Comparison of ENCODE assay signal across 20 cellular contexts in the genomic region with DNA sequence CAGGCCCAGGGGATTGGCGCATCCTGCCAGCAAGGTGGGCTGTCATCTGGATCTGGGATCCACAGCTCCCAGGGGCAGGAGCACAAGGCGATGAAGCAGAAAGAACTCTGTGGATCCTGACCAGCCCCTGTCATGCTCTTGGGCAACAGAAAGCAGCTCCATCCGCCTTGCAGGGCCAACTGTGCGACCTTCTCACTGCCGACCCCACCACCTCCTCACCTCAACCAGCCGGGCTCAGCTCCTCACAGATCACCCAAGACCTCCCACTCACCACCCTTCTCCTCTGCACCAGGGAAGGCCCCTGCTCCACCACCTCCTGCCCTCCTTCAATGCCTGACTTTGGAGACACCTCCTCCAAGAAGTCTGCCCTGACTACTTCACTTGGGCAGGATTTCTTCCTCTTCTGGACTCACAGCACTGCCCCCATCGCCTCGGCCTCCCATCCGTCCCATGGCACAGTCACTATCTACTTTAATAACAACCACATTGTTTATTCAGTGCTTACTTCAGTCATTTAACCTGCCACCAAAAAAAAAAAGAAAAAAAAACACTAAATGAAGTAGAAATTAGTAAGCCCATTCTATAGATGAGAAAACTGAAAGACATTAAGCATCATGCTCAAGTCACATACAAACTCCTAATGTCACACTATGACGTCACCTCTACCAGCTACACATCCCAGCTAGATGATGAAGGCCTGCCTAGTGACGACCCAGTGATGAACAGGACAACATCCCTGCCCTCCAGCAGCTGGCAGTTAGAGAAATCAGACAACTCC. TPM values are rescaled to one million over a fixed set of nuclear protein-coding genes. Genes with fewer than 3 reads are reported as not detected.
A peak's percentile ranks its signal among the peaks of the same experiment; 100 is the strongest.
DNase-seq lines count a peak whose midpoint lies in the region; ATAC-seq and TF ChIP-seq lines count a peak whose summit lies in the region.
"Had no signal": no experiment of that assay in that cellular context is flagged by ENCODE, and none has a peak within 500 bp of the region (broad histone marks: within the 10 kb centered on the region; RNA-seq: fewer than 3 reads in every experiment).

No MANE protein-coding gene starts in this region.

- CTCF ChIA-PET in WTC11 (lab: Charles Lee), result interaction anchor here (0.6 to 1.1 kb wide), 3 partner anchors 9 to 173 kb away, joined by 3 to 4 read pairs (median 3); no protein-coding TSS in a partner anchor
- CTCF ChIA-PET in naive thymus-derived CD4-positive, alpha-beta T cell (lab: Charles Lee), result interaction anchor here (0.5 to 5.7 kb wide), 4 partner anchors 8 to 243 kb away, joined by 3 to 99 read pairs (median 20); partner anchors contain the start of gene HAPLN3

- POLR2A ChIA-PET in activated naive CD8-positive, alpha-beta T cell treated with anti-CD3 and anti-CD28 coated beads, Interleukin-2, amount 10 ng/mL, durations not matched to agents 7 days and 5 days (lab: Charles Lee), result interaction anchor here (2.4 kb wide), 1 partner anchor 11 kb away, joined by 9 read pairs; the partner anchor contains the start of gene MFGE8
- POLR2A ChIA-PET in WTC11 (lab: Charles Lee), result interaction anchor here (2.1 kb wide), 1 partner anchor 92 kb away, joined by 4 read pairs; no protein-coding TSS in a partner anchor
- POLR2A ChIA-PET in naive thymus-derived CD4-positive, alpha-beta T cell (lab: Charles Lee), result interaction anchor here (0.7 to 3.7 kb wide), 5 partner anchors 8 to 278 kb away, joined by 3 to 41 read pairs (median 3); partner anchors contain the start of genes ABHD2 and HAPLN3

- H3K4me1 Mint-ChIP-seq in activated naive CD8-positive, alpha-beta T cell treated with anti-CD3 and anti-CD28 coated beads, Interleukin-2, amount 10 ng/mL, durations not matched to agents 7 days and 5 days, result peaks cover 31% of the 10 kb centered on the region
- H3K4me1 Mint-ChIP-seq in activated naive CD8-positive, alpha-beta T cell treated with anti-CD3 and anti-CD28 coated beads for 36 hours, result peaks cover 30% of the 10 kb centered on the region
- H3K4me1 Mint-ChIP-seq in WTC11 (peaks cover 67% of the 10 kb centered on the region), mesothelial cell of epicardium (peaks cover 12% of the 10 kb centered on the region)
- peaks cover 29 to 65% (median 54%) of the 10 kb centered on the region in 7 donors for H3K4me1 Mint-ChIP-seq in naive thymus-derived CD4-positive, alpha-beta T cell

- H3K9me3 Mint-ChIP-seq in activated naive CD8-positive, alpha-beta T cell treated with anti-CD3 and anti-CD28 coated beads, Interleukin-2, amount 10 ng/mL, durations not matched to agents 7 days and 5 days, result no peaks in the 10 kb centered on the region
- no peaks in the 10 kb centered on the region for H3K9me3 Mint-ChIP-seq in activated naive CD8-positive, alpha-beta T cell treated with anti-CD3 and anti-CD28 coated beads for 36 hours
- H3K9me3 Mint-ChIP-seq in WTC11 (no peaks in the 10 kb centered on the region), mesothelial cell of epicardium (no peaks in the 10 kb centered on the region)
- no peaks in the 10 kb centered on the region for H3K9me3 Mint-ChIP-seq in naive thymus-derived CD4-positive, alpha-beta T cell
- H3K9me3 Mint-ChIP-seq: activated T-cell treated with anti-CD3 and anti-CD28 coated beads, Interleukin-2, amount 50 U/mL, for 24 hours; natural killer cell had no signal

- TF ChIP-seq CTCF in WTC11 (IDR thresholded peaks at IDR 0.05), result no peak
- TF ChIP-seq CTCF in mesothelial cell of epicardium (IDR thresholded peaks at IDR 0.05; ENCODE audit: unreplicated experiment), result no peak

- no peaks in the 10 kb centered on the region for H3K27me3 ChIP-seq in naive thymus-derived CD4-positive, alpha-beta T cell (ENCODE audit: control insufficient read depth in 2 of 2, insufficient read depth in 2 of 2, low read length in 2 of 2)
- H3K27me3 ChIP-seq: vagina had no signal

- no peak overlapping the region for H3K4me3 Mint-ChIP-seq in activated naive CD8-positive, alpha-beta T cell treated with anti-CD3 and anti-CD28 coated beads, Interleukin-2, amount 10 ng/mL, durations not matched to agents 7 days and 5 days
- no peak overlapping the region for H3K4me3 Mint-ChIP-seq in activated naive CD8-positive, alpha-beta T cell treated with anti-CD3 and anti-CD28 coated beads for 36 hours
- no peak overlapping the region for H3K4me3 Mint-ChIP-seq in WTC11
- peak overlapping the region in 1 of 10 donors; percentile 9 for H3K4me3 Mint-ChIP-seq in naive thymus-derived CD4-positive, alpha-beta T cell
- H3K4me3 Mint-ChIP-seq in mesothelial cell of epicardium, result no peak overlapping the region
- H3K4me3 Mint-ChIP-seq: activated T-cell treated with anti-CD3 and anti-CD28 coated beads, Interleukin-2, amount 50 U/mL, for 24 hours; natural killer cell had no signal

- H3K27ac Mint-ChIP-seq in activated naive CD8-positive, alpha-beta T cell treated with anti-CD3 and anti-CD28 coated beads, Interleukin-2, amount 10 ng/mL, durations not matched to agents 7 days and 5 days, result peak overlapping the region; percentile 50
- no peak overlapping the region for H3K27ac Mint-ChIP-seq in activated naive CD8-positive, alpha-beta T cell treated with anti-CD3 and anti-CD28 coated beads for 36 hours
- H3K27ac Mint-ChIP-seq in WTC11 (peak overlapping the region; percentile 21), mesothelial cell of epicardium (no peak overlapping the region)
- H3K27ac Mint-ChIP-seq in naive thymus-derived CD4-positive, alpha-beta T cell, result peak overlapping the region; percentile 23 to 98 (median 94)

- no peaks in the 10 kb centered on the region for H3K9me3 ChIP-seq in naive thymus-derived CD4-positive, alpha-beta T cell (ENCODE audit: control insufficient read depth in 2 of 3, low read length in 3 of 3)
- H3K9me3 ChIP-seq: vagina had no signal

- DNase-seq in activated naive CD8-positive, alpha-beta T cell treated with anti-CD3 and anti-CD28 coated beads, Interleukin-2, amount 10 ng/mL, durations not matched to agents 7 days and 5 days, result no peak
- DNase-seq in activated naive CD8-positive, alpha-beta T cell treated with anti-CD3 and anti-CD28 coated beads for 36 hours, result no peak
- DNase-seq in WTC11 (ENCODE audit: low spot score) (no peak), glomerular visceral epithelial cell (ENCODE audit: extremely low spot score) (no peak), NCI-H146 treated with DMSO at 0.1 percent for 48 hours (lab: John Stamatoyannopoulos, UW; ENCODE audit: unreplicated experiment) (no peak), iPS-NIHi7 (ENCODE audit: extremely low spot score) (no peak), mesothelial cell of epicardium (ENCODE audit: low spot score in 2 of 2, unreplicated experiment in 2 of 2) (no peak)
- DNase-seq in naive thymus-derived CD4-positive, alpha-beta T cell, result no peak
- DNase-seq: activated CD4-positive, alpha-beta T cell treated with anti-CD3 and anti-CD28 coated beads, Interleukin-2, amount 50 U/mL, for 48 hours; activated naive CD4-positive, alpha-beta T cell treated with anti-CD3 and anti-CD28 coated beads, Interleukin-2, amount 50 U/mL, for 16 hours; activated T-cell treated with anti-CD3 and anti-CD28 coated beads, Interleukin-2, amount 50 U/mL, for 24 hours; hippocampal formation; KBM-7; mammary epithelial cell; MV-4-11; natural killer cell; NCI-H1930; small intestine; stimulated activated CD4-positive, alpha-beta T cell treated with anti-CD3 and anti-CD28 coated beads, Interleukin-4, amount 100 ng/mL, for 24 hours had no signal

- H3K27me3 Mint-ChIP-seq in activated naive CD8-positive, alpha-beta T cell treated with anti-CD3 and anti-CD28 coated beads, Interleukin-2, amount 10 ng/mL, durations not matched to agents 7 days and 5 days, result no peaks in the 10 kb centered on the region
- no peaks in the 10 kb centered on the region for H3K27me3 Mint-ChIP-seq in activated naive CD8-positive, alpha-beta T cell treated with anti-CD3 and anti-CD28 coated beads for 36 hours
- no peaks in the 10 kb centered on the region; the same call in 1 of the 2 replicates for H3K27me3 Mint-ChIP-seq in WTC11 (ENCODE audit: low read depth)
- no peaks in the 10 kb centered on the region for H3K27me3 Mint-ChIP-seq in naive thymus-derived CD4-positive, alpha-beta T cell
- no peaks in the 10 kb centered on the region for H3K27me3 Mint-ChIP-seq in mesothelial cell of epicardium (ENCODE audit: low read depth)
- H3K27me3 Mint-ChIP-seq: activated T-cell treated with anti-CD3 and anti-CD28 coated beads, Interleukin-2, amount 50 U/mL, for 24 hours had no signal

- H3K36me3 ChIP-seq in naive thymus-derived CD4-positive, alpha-beta T cell (ENCODE audit: control insufficient read depth in 2 of 3, insufficient read depth in 3 of 3, low read length in 3 of 3), result peaks cover 0 to 3% (median 0%) of the 10 kb centered on the region in 3 experiments

- peaks cover 7% of the 10 kb centered on the region for H3K36me3 Mint-ChIP-seq in activated naive CD8-positive, alpha-beta T cell treated with anti-CD3 and anti-CD28 coated beads, Interleukin-2, amount 10 ng/mL, durations not matched to agents 7 days and 5 days
- peaks cover 4% of the 10 kb centered on the region for H3K36me3 Mint-ChIP-seq in activated naive CD8-positive, alpha-beta T cell treated with anti-CD3 and anti-CD28 coated beads for 36 hours
- H3K36me3 Mint-ChIP-seq in WTC11 (peaks cover 84% of the 10 kb centered on the region), mesothelial cell of epicardium (peaks cover 8% of the 10 kb centered on the region)
- peaks cover 0 to 19% (median 3%) of the 10 kb centered on the region in 5 donors for H3K36me3 Mint-ChIP-seq in naive thymus-derived CD4-positive, alpha-beta T cell
- H3K36me3 Mint-ChIP-seq: natural killer cell had no signal

- no peak for ATAC-seq in activated naive CD8-positive, alpha-beta T cell treated with anti-CD3 and anti-CD28 coated beads, Interleukin-2, amount 10 ng/mL, durations not matched to agents 7 days and 5 days (ENCODE audit: low read depth)
- ATAC-seq in WTC11, result no peak
- no peak for ATAC-seq in naive thymus-derived CD4-positive, alpha-beta T cell
- ATAC-seq: natural killer cell had no signal

- no peak overlapping the region for H3K27ac ChIP-seq in naive thymus-derived CD4-positive, alpha-beta T cell (ENCODE audit: low read depth, low read length)
- H3K27ac ChIP-seq: vagina had no signal

- intact Hi-C loops in naive thymus-derived CD4-positive, alpha-beta T cell (cut with micrococcal nuclease), result no loop called here

- H3K4me1 ChIP-seq in naive thymus-derived CD4-positive, alpha-beta T cell (ENCODE audit: control insufficient read depth in 2 of 2, insufficient read depth in 2 of 2, low read length in 2 of 2), result peaks cover 28 to 48% of the 10 kb centered on the region in 2 donors

- no peak overlapping the region for H3K4me3 ChIP-seq in naive thymus-derived CD4-positive, alpha-beta T cell (ENCODE audit: low read length)
- H3K4me3 ChIP-seq: vagina had no signal

RNA-seq across cellular contexts. Expression of gene HAPLN3, which starts 6.6 kb away (rescaled TPM):
- total RNA-seq in activated naive CD8-positive, alpha-beta T cell treated with anti-CD3 and anti-CD28 coated beads, Interleukin-2, amount 10 ng/mL, durations not matched to agents 7 days and 5 days, result 10 to 100 TPM; 79.1 to 80.8 TPM
- 10 to 100 TPM; 82.6 to 83.2 TPM for total RNA-seq in activated naive CD8-positive, alpha-beta T cell treated with anti-CD3 and anti-CD28 coated beads for 36 hours
- total RNA-seq in WTC11 (2021), result 50.6 to 65.9 TPM (median 65.2 TPM) in 3 replicates
- 100 to 1,000 TPM in 3 of 5 experiments, 10 to 100 TPM in 2; 64.0 to 158 (median 144) TPM for total RNA-seq in naive thymus-derived CD4-positive, alpha-beta T cell
- 10 to 100 TPM; 37.1 to 44.4 TPM for polyA plus RNA-seq in naive thymus-derived CD4-positive, alpha-beta T cell
- total RNA-seq in mesothelial cell of epicardium, result 3.5 to 3.9 TPM (median 3.9 TPM) in 3 replicates

RNA-seq across cellular contexts. Expression of gene MFGE8, which starts 11.3 kb away (rescaled TPM):
- 100 to 1,000 TPM in 1 of 2 experiments, 10 to 100 TPM in 1; 94.7 to 100 TPM for total RNA-seq in activated naive CD8-positive, alpha-beta T cell treated with anti-CD3 and anti-CD28 coated beads, Interleukin-2, amount 10 ng/mL, durations not matched to agents 7 days and 5 days
- 10 to 100 TPM; 33.1 to 37.8 TPM for total RNA-seq in activated naive CD8-positive, alpha-beta T cell treated with anti-CD3 and anti-CD28 coated beads for 36 hours
- total RNA-seq in WTC11 (2021) (719 to 847 TPM (median 814 TPM) in 3 replicates), mesothelial cell of epicardium (176 to 182 TPM (median 181 TPM) in 3 replicates)
- 100 to 1,000 TPM in 2 of 5 experiments, 10 to 100 TPM in 3; 26.3 to 106 (median 90.3) TPM for total RNA-seq in naive thymus-derived CD4-positive, alpha-beta T cell
- 10 to 100 TPM in 1 of 2 donors, 1 to 10 TPM in 1; 6.3 to 12.4 TPM for polyA plus RNA-seq in naive thymus-derived CD4-positive, alpha-beta T cell

Comparison
In these comparisons a context has a peak if more than half of its experiments do, and no peak if none do; other contexts are left out.
1. H3K27ac Mint-ChIP-seq: peak in activated naive CD8-positive, alpha-beta T cell treated with anti-CD3 and anti-CD28 coated beads, Interleukin-2, amount 10 ng/mL, durations not matched to agents 7 days and 5 days (single experiment), WTC11 (single experiment) and naive thymus-derived CD4-positive, alpha-beta T cell (9 of 9); none in activated naive CD8-positive, alpha-beta T cell treated with anti-CD3 and anti-CD28 coated beads for 36 hours (single experiment) and mesothelial cell of epicardium (single experiment).
2. RNA of gene HAPLN3, which starts 6.6 kb away (total RNA-seq): 64.0 to 158 TPM in naive thymus-derived CD4-positive, alpha-beta T cell, 82.6 to 83.2 TPM in activated naive CD8-positive, alpha-beta T cell treated with anti-CD3 and anti-CD28 coated beads for 36 hours, 79.1 to 80.8 TPM in activated naive CD8-positive, alpha-beta T cell treated with anti-CD3 and anti-CD28 coated beads, Interleukin-2, amount 10 ng/mL, durations not matched to agents 7 days and 5 days and 50.6 to 65.9 TPM in WTC11; 3.5 to 3.9 TPM in mesothelial cell of epicardium; every median in the first group is over 10 times any median in the second.